In the genomic region with DNA sequence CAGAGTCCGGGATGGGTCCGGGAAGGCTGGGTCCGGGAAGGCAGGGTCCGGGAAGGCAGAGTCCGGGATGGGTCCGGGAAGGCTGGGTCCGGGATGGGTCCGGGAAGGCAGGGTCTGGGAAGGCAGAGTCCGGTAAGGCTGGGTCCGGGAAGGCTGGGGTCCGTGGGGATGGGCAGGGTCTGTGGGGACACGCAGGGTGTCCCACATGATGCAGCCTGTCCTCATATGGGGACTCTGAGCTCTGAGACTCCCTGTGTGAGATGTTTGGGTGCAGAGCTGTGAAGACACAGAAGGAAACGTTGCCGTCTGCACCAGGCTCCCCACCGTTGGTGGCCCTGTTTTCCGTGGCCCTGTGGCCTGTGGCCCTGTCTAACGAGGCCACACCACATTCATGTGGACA, we compare ENCODE assay signal across 1 cellular context.
TF ChIP-seq lines count a peak whose summit lies in the region.

No MANE protein-coding gene starts in this region.

TF ChIP-seq in H1, 55 proteins besides CTCF, POLR2A, EP300 and RAD21 (continued from another document):
- TF ChIP-seq ASH2L (IDR thresholded peaks at IDR 0.05; ENCODE audit: low read length) (no peak), CTBP2 (IDR thresholded peaks at IDR 0.05; ENCODE audit: borderline replicate concordance, insufficient read depth, insufficient read length, low read length) (no peak)
